ENCODE assay signal across 8 cellular contexts in the genomic region with DNA sequence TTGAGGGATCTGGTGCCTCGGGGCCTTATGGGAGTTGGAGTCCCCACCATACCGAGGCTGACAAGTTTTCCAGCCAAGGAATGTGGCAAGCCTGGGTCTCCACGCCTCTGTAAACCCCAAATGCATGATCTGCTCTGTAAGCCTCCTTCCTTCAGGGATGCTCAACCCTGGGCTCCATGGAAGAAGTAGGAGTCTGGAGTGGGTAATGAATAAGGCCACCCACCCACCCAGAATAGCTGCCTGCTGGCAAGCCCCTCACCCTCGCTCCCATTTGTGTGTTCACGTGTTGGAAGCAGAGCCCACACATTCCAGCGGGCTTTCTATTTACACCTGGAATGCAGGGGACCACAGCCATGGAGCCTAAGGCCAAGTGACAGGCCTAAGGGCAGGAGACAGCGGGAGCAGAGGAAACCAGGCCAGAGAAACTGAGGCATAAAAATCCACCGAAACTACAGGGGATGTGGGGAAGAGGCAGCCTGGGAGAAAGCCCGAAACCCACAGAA. TPM values are rescaled to one million over a fixed set of nuclear protein-coding genes. Genes with fewer than 3 reads are reported as not detected.
A peak's percentile ranks its signal among the peaks of the same experiment; 100 is the strongest.
DNase-seq lines count a peak whose midpoint lies in the region; ATAC-seq, FAIRE-seq and TF ChIP-seq lines count a peak whose summit lies in the region.

No MANE protein-coding gene starts in this region.

- H3K27me3 Mint-ChIP-seq in stimulated activated naive CD8-positive, alpha-beta T cell treated with anti-CD3 and anti-CD28 coated beads, Interleukin-15, Interleukin-2, amounts not matched to agents 100 ng/mL and 50 ng/mL, for 24 hours, result no peaks in the 10 kb centered on the region
- H3K27me3 Mint-ChIP-seq in mesothelial cell of epicardium (ENCODE audit: low read depth), result no peaks in the 10 kb centered on the region

- no peak for DNase-seq in stimulated activated naive CD8-positive, alpha-beta T cell treated with anti-CD3 and anti-CD28 coated beads, Interleukin-15, Interleukin-2, amounts not matched to agents 100 U/mL and 50 U/mL, for 24 hours
- DNase-seq in brain microvascular endothelial cell, result no peak
- DNase-seq in mesothelial cell of epicardium (ENCODE audit: low spot score in 2 of 2, unreplicated experiment in 2 of 2), result no peak
- DNase-seq in NCI-H2196 treated with DMSO at 0.1 percent for 48 hours (lab: John Stamatoyannopoulos, UW; ENCODE audit: unreplicated experiment), result no peak
- DNase-seq in GM19239 (ENCODE audit: insufficient read length, low spot score), result no peak

- FAIRE-seq in GM19239 (lab: Jason Lieb, UNC), result no peak

- H3K4me1 Mint-ChIP-seq in stimulated activated naive CD8-positive, alpha-beta T cell treated with anti-CD3 and anti-CD28 coated beads, Interleukin-15, Interleukin-2, amounts not matched to agents 100 ng/mL and 50 ng/mL, for 24 hours (ENCODE audit: low read depth), result peaks cover 69% of the 10 kb centered on the region
- H3K4me1 Mint-ChIP-seq in mesothelial cell of epicardium, result peaks cover 74% of the 10 kb centered on the region

- peak overlapping the region; percentile 58 for H3K4me3 ChIP-seq in brain microvascular endothelial cell (ENCODE audit: low read depth, low read length)

- in situ Hi-C loops in brain microvascular endothelial cell (cut with HindIII; ENCODE audit: low pct_ligation_motif_present, low sequenced_read_pairs), result no loop called here

- TF ChIP-seq CTCF in brain microvascular endothelial cell (IDR thresholded peaks at IDR 0.05; ENCODE audit: low read depth, low read length, missing control alignments) (no peak), mesothelial cell of epicardium (IDR thresholded peaks at IDR 0.05; ENCODE audit: unreplicated experiment) (no peak)

- H3K36me3 ChIP-seq in brain microvascular endothelial cell (replicated peaks), result no peaks in the 10 kb centered on the region

- H3K27me3 ChIP-seq in brain microvascular endothelial cell (replicated peaks), result no peaks in the 10 kb centered on the region

- ATAC-seq in stimulated activated naive CD8-positive, alpha-beta T cell treated with anti-CD3 and anti-CD28 coated beads, Interleukin-15, Interleukin-2, amounts not matched to agents 100 U/mL and 50 U/mL, for 24 hours, result no peak
- ATAC-seq in GM21619 (IDR thresholded peaks at IDR 0.05; ENCODE audit: unreplicated experiment), result no peak
- ATAC-seq in HG03196 (IDR thresholded peaks at IDR 0.05; ENCODE audit: unreplicated experiment), result no peak

- peak overlapping the region; percentile 97 for H3K27ac Mint-ChIP-seq in stimulated activated naive CD8-positive, alpha-beta T cell treated with anti-CD3 and anti-CD28 coated beads, Interleukin-15, Interleukin-2, amounts not matched to agents 100 ng/mL and 50 ng/mL, for 24 hours
- H3K27ac Mint-ChIP-seq in mesothelial cell of epicardium, result peak overlapping the region; percentile 98

- H3K27ac ChIP-seq in brain microvascular endothelial cell, result peak overlapping the region; percentile 57

- H3K4me3 Mint-ChIP-seq in stimulated activated naive CD8-positive, alpha-beta T cell treated with anti-CD3 and anti-CD28 coated beads, Interleukin-15, Interleukin-2, amounts not matched to agents 100 ng/mL and 50 ng/mL, for 24 hours, result peak overlapping the region; percentile 88
- H3K4me3 Mint-ChIP-seq in mesothelial cell of epicardium, result peak overlapping the region; percentile 92

- H3K36me3 Mint-ChIP-seq in stimulated activated naive CD8-positive, alpha-beta T cell treated with anti-CD3 and anti-CD28 coated beads, Interleukin-15, Interleukin-2, amounts not matched to agents 100 ng/mL and 50 ng/mL, for 24 hours (ENCODE audit: low read depth), result no peaks in the 10 kb centered on the region
- H3K36me3 Mint-ChIP-seq in mesothelial cell of epicardium, result no peaks in the 10 kb centered on the region

- H3K9me3 Mint-ChIP-seq in stimulated activated naive CD8-positive, alpha-beta T cell treated with anti-CD3 and anti-CD28 coated beads, Interleukin-15, Interleukin-2, amounts not matched to agents 100 ng/mL and 50 ng/mL, for 24 hours, result no peaks in the 10 kb centered on the region
- no peaks in the 10 kb centered on the region for H3K9me3 Mint-ChIP-seq in mesothelial cell of epicardium

RNA-seq across cellular contexts. Expression of gene DLG4, which starts 4.4 kb away (rescaled TPM):
- total RNA-seq in mesothelial cell of epicardium, result 59.9 to 62.4 TPM (median 60.2 TPM) in 3 replicates

RNA-seq across cellular contexts. Expression of gene ACADVL, which starts 4.6 kb away (rescaled TPM):
- 385 to 424 TPM (median 410 TPM) in 3 replicates for total RNA-seq in mesothelial cell of epicardium

RNA-seq across cellular contexts. Expression of gene DVL2, which starts 19.1 kb away (rescaled TPM):
- total RNA-seq in mesothelial cell of epicardium, result 87.3 to 96.1 TPM (median 94.0 TPM) in 3 replicates

RNA-seq across cellular contexts. Expression of gene PHF23, which starts 24.1 kb away (rescaled TPM):
- total RNA-seq in mesothelial cell of epicardium, result 55.4 to 57.1 TPM (median 55.6 TPM) in 3 replicates

RNA-seq across cellular contexts. Expression of gene GABARAP, which starts 27.1 kb away (rescaled TPM):
- total RNA-seq in mesothelial cell of epicardium, result 424 to 451 TPM (median 429 TPM) in 3 replicates
